ENCODE assay signal across 10 cellular contexts in genomic region chr1:9202240-9202870, GRCh38. TPM values are rescaled to one million over a fixed set of nuclear protein-coding genes. Genes with fewer than 3 reads are reported as not detected.
A peak's percentile ranks its signal among the peaks of the same experiment; 100 is the strongest.
DNase-seq lines count a peak whose midpoint lies in the region; ATAC-seq, FAIRE-seq and TF ChIP-seq lines count a peak whose summit lies in the region.
"Had no signal": no experiment of that assay in that cellular context is flagged by ENCODE, and none has a peak within 500 bp of the region (broad histone marks: within the 10 kb centered on the region; RNA-seq: fewer than 3 reads in every experiment).

No MANE protein-coding gene starts in this region.

- CTCF ChIA-PET in HepG2 (lab: Yijun Ruan, JAX; ENCODE audit: low intra/inter-chr PET ratio, low total read pairs) = no interaction called here
- CTCF ChIA-PET in activated CD4-positive, alpha-beta T cell treated with anti-CD3 and anti-CD28 coated beads, Interleukin-2, amount 10 ng/mL, durations not matched to agents 7 days and 5 days (lab: Charles Lee) = interaction anchor here (0.7 to 2.5 kb wide), 5 partner anchors 22 to 92 kb away, joined by 3 to 8 read pairs (median 5); no protein-coding TSS in a partner anchor

- H2AFZ ChIP-seq in HepG2 (ENCODE audit: low read length) (no peak overlapping the region), hepatocyte (peak overlapping the region; percentile 75)

- H3K4me3 Mint-ChIP-seq in activated naive CD8-positive, alpha-beta T cell treated with anti-CD3 and anti-CD28 coated beads, Interleukin-2, amount 10 ng/mL, durations not matched to agents 7 days and 5 days = peak overlapping the region; percentile 63
- no peak overlapping the region for H3K4me3 Mint-ChIP-seq in activated CD4-positive, alpha-beta T cell treated with anti-CD3 and anti-CD28 coated beads, Interleukin-2, amount 10 ng/mL, durations not matched to agents 7 days and 5 days
- H3K4me3 Mint-ChIP-seq: activated CD4-positive, alpha-beta T cell treated with anti-CD3 and anti-CD28 coated beads for 36 hours had no signal

- DNase-seq in HepG2 (ENCODE audit: low spot score) = no peak
- no peak for DNase-seq in right lobe of liver
- no peak for DNase-seq in activated naive CD8-positive, alpha-beta T cell treated with anti-CD3 and anti-CD28 coated beads, Interleukin-2, amount 10 ng/mL, durations not matched to agents 7 days and 5 days
- DNase-seq in hepatocyte (ENCODE audit: low spot score) = no peak
- no peak for DNase-seq in tibial artery
- no peak for DNase-seq in foreskin melanocyte
- no peak for DNase-seq in NCI-H2227 treated with DMSO at 0.1 percent for 48 hours (lab: John Stamatoyannopoulos, UW)
- DNase-seq in activated CD4-positive, alpha-beta T cell treated with anti-CD3 and anti-CD28 coated beads, Interleukin-2, amount 10 ng/mL, durations not matched to agents 7 days and 5 days = no peak

- no peak overlapping the region for H3K4me3 ChIP-seq in HepG2 (replicated peaks in 1 of 3; ENCODE audit: insufficient read depth in 1 of 3, low read depth in 2 of 3, low read length in 3 of 3)
- H3K4me3 ChIP-seq in right lobe of liver = no peak overlapping the region
- H3K4me3 ChIP-seq in hepatocyte = peak overlapping the region; percentile 45
- peak overlapping the region; percentile 41 to 57 for H3K4me3 ChIP-seq in tibial artery

- H3K36me3 Mint-ChIP-seq in activated naive CD8-positive, alpha-beta T cell treated with anti-CD3 and anti-CD28 coated beads, Interleukin-2, amount 10 ng/mL, durations not matched to agents 7 days and 5 days = no peaks in the 10 kb centered on the region
- H3K36me3 Mint-ChIP-seq in activated CD4-positive, alpha-beta T cell treated with anti-CD3 and anti-CD28 coated beads, Interleukin-2, amount 10 ng/mL, durations not matched to agents 7 days and 5 days (ENCODE audit: low read depth) = no peaks in the 10 kb centered on the region

- WGBS in HepG2 (ENCODE audit: low lambda C conversion rate) = 17% methylated on average over 15 of the region's 15 CpGs
- WGBS in right lobe of liver (ENCODE audit: insufficient coverage, low coverage, low lambda C conversion rate, missing lambda C conversion rate) = 16% methylated on average over 13 of the region's 15 CpGs
- WGBS in hepatocyte (ENCODE audit: low lambda C conversion rate, missing lambda C conversion rate) = 9% methylated on average over 15 of the region's 15 CpGs

- POLR2A ChIA-PET in HepG2 (lab: Yijun Ruan, JAX) = no interaction called here
- POLR2A ChIA-PET in activated naive CD8-positive, alpha-beta T cell treated with anti-CD3 and anti-CD28 coated beads, Interleukin-2, amount 10 ng/mL, durations not matched to agents 7 days and 5 days (lab: Charles Lee) = interaction anchor here (0.7 to 0.9 kb wide), 2 partner anchors 32 to 73 kb away, joined by 3 to 5 read pairs; no protein-coding TSS in a partner anchor
- POLR2A ChIA-PET in activated CD4-positive, alpha-beta T cell treated with anti-CD3 and anti-CD28 coated beads, Interleukin-2, amount 10 ng/mL, durations not matched to agents 7 days and 5 days (lab: Charles Lee) = no interaction called here

- H3K27me3 ChIP-seq in HepG2 (ENCODE audit: control insufficient read depth in 1 of 2, insufficient read depth in 2 of 2, low read length in 2 of 2) (peaks cover 17 to 74% of the 10 kb centered on the region in 2 experiments), right lobe of liver (no peaks in the 10 kb centered on the region), hepatocyte (peaks cover 67% of the 10 kb centered on the region), tibial artery (peaks cover 0 to 35% of the 10 kb centered on the region in 2 donors)

- FAIRE-seq in HepG2 (lab: Jason Lieb, UNC) = no peak
- FAIRE-seq: bronchial epithelial cell had no signal

- H3K9me3 Mint-ChIP-seq in activated naive CD8-positive, alpha-beta T cell treated with anti-CD3 and anti-CD28 coated beads, Interleukin-2, amount 10 ng/mL, durations not matched to agents 7 days and 5 days = no peaks in the 10 kb centered on the region
- H3K9me3 Mint-ChIP-seq in activated CD4-positive, alpha-beta T cell treated with anti-CD3 and anti-CD28 coated beads, Interleukin-2, amount 10 ng/mL, durations not matched to agents 7 days and 5 days = no peaks in the 10 kb centered on the region

- no peaks in the 10 kb centered on the region for H3K9me3 ChIP-seq in HepG2 (ENCODE audit: low read length)
- no peaks in the 10 kb centered on the region for H3K9me3 ChIP-seq in right lobe of liver
- no peaks in the 10 kb centered on the region for H3K9me3 ChIP-seq in hepatocyte (ENCODE audit: low read depth)
- no peaks in the 10 kb centered on the region for H3K9me3 ChIP-seq in tibial artery

- H3K4me1 ChIP-seq in HepG2 (ENCODE audit: insufficient read depth, low read length) = peaks cover 40% of the 10 kb centered on the region
- peaks cover 0 to 12% (median 0%) of the 10 kb centered on the region in 4 donors for H3K4me1 ChIP-seq in right lobe of liver
- peaks cover 6% of the 10 kb centered on the region for H3K4me1 ChIP-seq in hepatocyte (ENCODE audit: insufficient read depth)
- peaks cover 0 to 43% (median 27%) of the 10 kb centered on the region in 4 donors for H3K4me1 ChIP-seq in tibial artery

- TF ChIP-seq EP300 in HepG2 (IDR thresholded peaks at IDR 0.05; ENCODE audit: low read depth in 2 of 2, low read length in 2 of 2) (no peak), HepG2 (CRISPR knock-in tag; IDR thresholded peaks at IDR 0.05; ENCODE audit: borderline replicate concordance) (no peak)

- H3K9ac ChIP-seq in HepG2 (ENCODE audit: insufficient read depth, low read depth, low read length) = no peak overlapping the region

- intact Hi-C loops in HepG2 (cut with micrococcal nuclease; ENCODE audit: unreplicated experiment) = no loop called here
- intact Hi-C loops in right lobe of liver (cut with DNase I) = no loop called here
- intact Hi-C loops in tibial artery (cut with DNase I; ENCODE audit: low total_unique reads) = loop anchor here (5.0 kb wide), 1 partner anchor 50 kb away; no protein-coding TSS in a partner anchor

- H3K4me1 Mint-ChIP-seq in activated naive CD8-positive, alpha-beta T cell treated with anti-CD3 and anti-CD28 coated beads, Interleukin-2, amount 10 ng/mL, durations not matched to agents 7 days and 5 days = peaks cover 28% of the 10 kb centered on the region
- peaks cover 37% of the 10 kb centered on the region for H3K4me1 Mint-ChIP-seq in activated CD4-positive, alpha-beta T cell treated with anti-CD3 and anti-CD28 coated beads, Interleukin-2, amount 10 ng/mL, durations not matched to agents 7 days and 5 days

- H3K4me2 ChIP-seq in HepG2 (ENCODE audit: low read depth, low read length) (no peak overlapping the region), hepatocyte (peak overlapping the region; percentile 90)

- H3K27ac ChIP-seq in HepG2 (ENCODE audit: extremely low read length, insufficient read depth, low read length) = no peak overlapping the region
- no peak overlapping the region for H3K27ac ChIP-seq in right lobe of liver
- H3K27ac ChIP-seq in hepatocyte = no peak overlapping the region
- no peak overlapping the region for H3K27ac ChIP-seq in tibial artery

- ATAC-seq in HepG2 (no peak), right lobe of liver (no peak)
- ATAC-seq in activated naive CD8-positive, alpha-beta T cell treated with anti-CD3 and anti-CD28 coated beads, Interleukin-2, amount 10 ng/mL, durations not matched to agents 7 days and 5 days (ENCODE audit: low read depth) = no peak

- no peaks in the 10 kb centered on the region for H4K20me1 ChIP-seq in HepG2 (ENCODE audit: insufficient read depth, low read length)
- H4K20me1 ChIP-seq in hepatocyte (ENCODE audit: insufficient read depth, poor library complexity, severe bottlenecking) = no peaks in the 10 kb centered on the region

- TF ChIP-seq CTCF in HepG2 (CRISPR knock-in tag; IDR thresholded peaks at IDR 0.05) (no peak), right lobe of liver (IDR thresholded peaks at IDR 0.05) (no peak), hepatocyte (IDR thresholded peaks at IDR 0.05; ENCODE audit: poor library complexity) (no peak), tibial artery (IDR thresholded peaks at IDR 0.05) (no peak)

- H3K36me3 ChIP-seq in HepG2 (replicated peaks in 1 of 2; ENCODE audit: control insufficient read depth in 1 of 2, insufficient read depth in 2 of 2, low read length in 2 of 2) (no peaks in the 10 kb centered on the region), right lobe of liver (no peaks in the 10 kb centered on the region), hepatocyte (replicated peaks; ENCODE audit: insufficient read depth, low read depth) (no peaks in the 10 kb centered on the region), tibial artery (no peaks in the 10 kb centered on the region)

- no peaks in the 10 kb centered on the region for H3K9me2 ChIP-seq in hepatocyte (replicated peaks; ENCODE audit: insufficient read depth)

- H3K27ac Mint-ChIP-seq in activated naive CD8-positive, alpha-beta T cell treated with anti-CD3 and anti-CD28 coated beads, Interleukin-2, amount 10 ng/mL, durations not matched to agents 7 days and 5 days = no peak overlapping the region
- no peak overlapping the region for H3K27ac Mint-ChIP-seq in activated CD4-positive, alpha-beta T cell treated with anti-CD3 and anti-CD28 coated beads, Interleukin-2, amount 10 ng/mL, durations not matched to agents 7 days and 5 days
- H3K27ac Mint-ChIP-seq: activated CD4-positive, alpha-beta T cell treated with anti-CD3 and anti-CD28 coated beads for 36 hours had no signal

- BruUV-seq in HepG2 (replicated peaks; lab: Mats Ljungman, UMichigan) = no TSS peak

- in situ Hi-C loops in HepG2 (cut with HindIII; ENCODE audit: extremely low pct_ligation_motif_present, low pct_unique_long_range_greater_than_20kb) = no loop called here

- TF ChIP-seq POLR2A in HepG2 (IDR thresholded peaks at IDR 0.05; ENCODE audit: insufficient read depth in 1 of 2, low read depth in 2 of 2, low read length in 2 of 2) = no peak
- TF ChIP-seq POLR2A in right lobe of liver (IDR thresholded peaks at IDR 0.05) = no peak

- peaks cover 88% of the 10 kb centered on the region for H3K27me3 Mint-ChIP-seq in activated naive CD8-positive, alpha-beta T cell treated with anti-CD3 and anti-CD28 coated beads, Interleukin-2, amount 10 ng/mL, durations not matched to agents 7 days and 5 days
- H3K27me3 Mint-ChIP-seq in activated CD4-positive, alpha-beta T cell treated with anti-CD3 and anti-CD28 coated beads, Interleukin-2, amount 10 ng/mL, durations not matched to agents 7 days and 5 days = peaks cover 86% of the 10 kb centered on the region

- H3K79me2 ChIP-seq in HepG2 (ENCODE audit: insufficient read depth, low read length) (no peaks in the 10 kb centered on the region), hepatocyte (no peaks in the 10 kb centered on the region)

- no peak for TF ChIP-seq RAD21 in HepG2 (CRISPR knock-in tag; IDR thresholded peaks at IDR 0.05)

RNA-seq across cellular contexts. Expression of gene H6PD, which starts 32.2 kb away (rescaled TPM):
- total RNA-seq in HepG2 (2016; rRNA removed; fragmentation: Illumina TruSeq; extraction: Trizol) (6.3 and 9.3 TPM in 2 replicates), right lobe of liver (100 to 1,000 TPM; 102 to 158 (median 120) TPM), hepatocyte (40.4 and 54.8 TPM in 2 replicates)
- total RNA-seq in HepG2 (2016; cell fraction: cytosol; rRNA removed; fragmentation: Illumina TruSeq; extraction: Trizol; ENCODE audit: low read depth) = 0.79 and 0.81 TPM in 2 replicates
- 5.4 and 9.4 TPM in 2 replicates for total RNA-seq in HepG2 (2016; cell fraction: insoluble cytoplasmic fraction; rRNA removed; fragmentation: Illumina TruSeq; extraction: Trizol)
- 2.5 TPM in 2 replicates for total RNA-seq in HepG2 (2016; cell fraction: membrane; rRNA removed; fragmentation: Illumina TruSeq; extraction: Trizol)
- 10.0 and 12.1 TPM in 2 replicates for total RNA-seq in HepG2 (2016; cell fraction: nucleus; rRNA removed; fragmentation: Illumina TruSeq; extraction: Trizol)
- polyA plus RNA-seq in HepG2 (2011; rRNA removed) (14.1 and 21.5 TPM in 2 replicates), hepatocyte (23.9 and 26.3 TPM in 2 replicates)
- polyA plus RNA-seq in HepG2 (2011; cell fraction: cytosol; rRNA removed) = 13.3 and 14.5 TPM in 2 replicates
- 26.3 and 26.5 TPM in 2 replicates for polyA plus RNA-seq in HepG2 (2011; cell fraction: nucleus; rRNA removed)
- polyA plus RNA-seq in HepG2 (2012) = 10.8 and 11.1 TPM in 2 replicates
- polyA plus RNA-seq in HepG2 (2016; cell fraction: cytosol; fragmentation: Illumina TruSeq; extraction: Trizol; ENCODE audit: low read depth) = 0.36 TPM in 2 replicates
- polyA plus RNA-seq in HepG2 (2016; cell fraction: insoluble cytoplasmic fraction; fragmentation: Illumina TruSeq; extraction: Trizol; ENCODE audit: low read depth) = 4.2 and 4.6 TPM in 2 replicates
- polyA plus RNA-seq in HepG2 (2016; cell fraction: membrane; fragmentation: Illumina TruSeq; extraction: Trizol; ENCODE audit: low read depth) = 0.93 and 0.94 TPM in 2 replicates
- polyA plus RNA-seq in HepG2 (2016; cell fraction: nucleus; fragmentation: Illumina TruSeq; extraction: Trizol; ENCODE audit: insufficient read depth, low read depth) = 15.4 and 16.8 TPM in 2 replicates
- 2.9 and 31.0 TPM in 2 replicates for polyA minus RNA-seq in HepG2 (2011; rRNA and poly(A)+ RNA removed; ENCODE audit: low replicate concordance)
- polyA minus RNA-seq in HepG2 (2011; cell fraction: cytosol; rRNA and poly(A)+ RNA removed) = 14.3 and 18.7 TPM in 2 replicates
- polyA minus RNA-seq in HepG2 (2011; cell fraction: nucleus; rRNA and poly(A)+ RNA removed) = 7.9 and 11.3 TPM in 2 replicates
- 10 to 100 TPM; 15.3 to 15.9 TPM for total RNA-seq in activated naive CD8-positive, alpha-beta T cell treated with anti-CD3 and anti-CD28 coated beads, Interleukin-2, amount 10 ng/mL, durations not matched to agents 7 days and 5 days
- 10 to 100 TPM; 15.1 to 15.3 TPM for total RNA-seq in activated CD4-positive, alpha-beta T cell treated with anti-CD3 and anti-CD28 coated beads, Interleukin-2, amount 10 ng/mL, durations not matched to agents 7 days and 5 days

Comparison
In these comparisons a context has a peak if more than half of its experiments do, and no peak if none do; other contexts are left out.
1. H3K4me3 ChIP-seq: peak in hepatocyte (single experiment) and tibial artery (2 of 2); none in HepG2 (0 of 3) and right lobe of liver (0 of 3).